Comparison of ENCODE assay signal across 10 cellular contexts in the genomic region with DNA sequence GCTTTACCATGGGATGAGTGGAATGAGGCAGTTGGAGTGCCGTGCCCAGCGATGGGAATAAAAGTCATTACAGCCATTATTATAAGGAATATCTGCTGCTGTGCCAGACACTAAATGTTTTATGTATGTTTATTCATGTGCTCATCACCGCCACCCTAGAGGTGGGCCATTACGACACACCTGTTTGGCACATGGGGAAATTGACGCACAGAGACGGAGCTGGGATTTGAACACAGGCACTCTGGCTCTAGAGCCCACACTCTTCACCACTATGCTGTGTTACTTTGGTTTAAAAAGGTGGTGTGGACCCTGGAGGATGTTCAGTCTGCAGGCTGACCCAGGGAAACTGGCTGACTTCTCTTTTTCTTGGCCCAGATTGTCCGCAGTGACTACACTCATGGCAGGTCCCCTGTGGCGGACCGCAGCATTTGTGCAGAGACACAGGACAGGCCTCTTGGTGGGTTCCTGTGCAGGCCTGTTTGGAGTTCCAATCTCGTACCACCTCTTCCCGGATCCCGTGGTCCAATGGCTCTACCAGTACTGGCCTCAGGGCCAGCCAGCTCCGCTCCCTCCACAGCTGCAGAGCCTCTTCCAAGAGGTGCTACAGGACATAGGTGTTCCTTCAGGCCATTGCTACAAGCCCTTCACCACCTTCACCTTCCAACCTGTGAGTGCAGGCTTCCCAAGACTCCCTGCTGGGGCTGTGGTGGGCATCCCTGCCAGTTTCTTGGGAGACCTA. TPM values are rescaled to one million over a fixed set of nuclear protein-coding genes. Genes with fewer than 3 reads are reported as not detected.
DNase-seq lines count a peak whose midpoint lies in the region; ATAC-seq, FAIRE-seq and TF ChIP-seq lines count a peak whose summit lies in the region.
"Had no signal": no experiment of that assay in that cellular context is flagged by ENCODE, and none has a peak within 500 bp of the region (broad histone marks: within the 10 kb centered on the region; RNA-seq: fewer than 3 reads in every experiment).

No MANE protein-coding gene starts in this region.

- WGBS in HepG2 (ENCODE audit: low lambda C conversion rate): 98% methylated on average over 10 of the region's 13 CpGs
- 100% methylated on average over 4 of the region's 13 CpGs for WGBS in right lobe of liver (ENCODE audit: insufficient coverage, low coverage, low lambda C conversion rate, missing lambda C conversion rate)

- no peak for FAIRE-seq in HepG2 (lab: Jason Lieb, UNC)
- FAIRE-seq: pancreas had no signal

- H3K9me2 ChIP-seq in PC-3 (replicated peaks; ENCODE audit: low read length): no peaks in the 10 kb centered on the region

- no peaks in the 10 kb centered on the region for H3F3A ChIP-seq in PC-3 (ENCODE audit: low read length, unreplicated experiment)

- peak overlapping the region in 2 of 3 experiments; percentile 80 to 92; a peak in 1 of 6 replicates for H3K4me3 ChIP-seq in HepG2 (replicated peaks in 1 of 3; ENCODE audit: insufficient read depth in 1 of 3, low read depth in 2 of 3, low read length in 3 of 3)
- H3K4me3 ChIP-seq in right lobe of liver: no peak overlapping the region
- peak overlapping the region; percentile 78; the same call in 1 of the 2 replicates for H3K4me3 ChIP-seq in PC-3 (ENCODE audit: low read length)
- peak overlapping the region; percentile 89 for H3K4me3 ChIP-seq in iPS-15b (ENCODE audit: low read depth, low read length)

- POLR2A ChIA-PET in HepG2 (lab: Yijun Ruan, JAX): interaction anchor here (1.9 to 3.2 kb wide), 2 partner anchors 11 to 16 kb away, joined by 6 to 35 read pairs; no protein-coding TSS in a partner anchor
- POLR2A ChIA-PET in PC-3 (lab: Charles Lee; ENCODE audit: unreplicated experiment): no interaction called here

- H3K36me3 ChIP-seq in HepG2 (replicated peaks in 1 of 2; ENCODE audit: control insufficient read depth in 1 of 2, insufficient read depth in 2 of 2, low read length in 2 of 2) (peaks cover 9 to 23% of the 10 kb centered on the region in 2 experiments; a peak in 4 of 5 replicates), right lobe of liver (peaks cover 0 to 12% (median 4%) of the 10 kb centered on the region in 4 donors), PC-3 (ENCODE audit: low read depth, low read length) (peaks cover 5% of the 10 kb centered on the region; the same call in 1 of the 2 replicates), iPS-15b (ENCODE audit: control insufficient read depth, insufficient read depth, low read length) (peaks cover 12% of the 10 kb centered on the region)
- H3K36me3 ChIP-seq: pancreas had no signal

- no peak overlapping the region for H3K27ac ChIP-seq in HepG2 (ENCODE audit: extremely low read length, insufficient read depth, low read length)
- no peak overlapping the region for H3K27ac ChIP-seq in right lobe of liver
- no peak overlapping the region for H3K27ac ChIP-seq in PC-3 (ENCODE audit: low read length)
- H3K27ac ChIP-seq: pancreas had no signal

- ATAC-seq in HepG2: no peak
- no peak for ATAC-seq in right lobe of liver
- no peak for ATAC-seq in PC-3
- ATAC-seq in GM18520 (IDR thresholded peaks at IDR 0.05; ENCODE audit: unreplicated experiment): no peak
- ATAC-seq in HG03521 (IDR thresholded peaks at IDR 0.05; ENCODE audit: unreplicated experiment): no peak
- no peak for ATAC-seq in GM19452 (IDR thresholded peaks at IDR 0.05; ENCODE audit: unreplicated experiment)
- ATAC-seq: pancreas had no signal

- no peak for DNase-seq in HepG2 (ENCODE audit: low spot score)
- DNase-seq in right lobe of liver: no peak
- no peak for DNase-seq in PC-3
- DNase-seq in SHP77 treated with DMSO at 0.1 percent for 48 hours (lab: John Stamatoyannopoulos, UW): no peak
- DNase-seq: stimulated activated CD4-positive, alpha-beta T cell treated with anti-CD3 and anti-CD28 coated beads, Interleukin-1b, Interleukin-23, amount 100 ng/mL, for 48 hours had no signal

- intact Hi-C loops in HepG2 (cut with micrococcal nuclease; ENCODE audit: unreplicated experiment) (no loop called here), right lobe of liver (cut with DNase I) (no loop called here), PC-3 (cut with micrococcal nuclease) (no loop called here)

- no peaks in the 10 kb centered on the region for H3K9me3 ChIP-seq in HepG2 (ENCODE audit: low read length)
- H3K9me3 ChIP-seq in right lobe of liver: no peaks in the 10 kb centered on the region
- no peaks in the 10 kb centered on the region for H3K9me3 ChIP-seq in PC-3 (ENCODE audit: low read length)
- no peaks in the 10 kb centered on the region for H3K9me3 ChIP-seq in iPS-15b (ENCODE audit: control insufficient read depth, insufficient read depth, low read length)
- H3K9me3 ChIP-seq: pancreas had no signal

- no peak overlapping the region for H2AFZ ChIP-seq in HepG2 (ENCODE audit: low read length)
- H2AFZ ChIP-seq in PC-3 (ENCODE audit: low read length): no peak overlapping the region

- H3K4me1 ChIP-seq in HepG2 (ENCODE audit: insufficient read depth, low read length) (peaks cover 36% of the 10 kb centered on the region), right lobe of liver (peaks cover 0 to 8% (median 3%) of the 10 kb centered on the region in 4 donors), PC-3 (ENCODE audit: insufficient read depth, low read length) (peaks cover 8% of the 10 kb centered on the region), iPS-15b (ENCODE audit: control insufficient read depth, insufficient read depth, low read length) (peaks cover 2% of the 10 kb centered on the region)

- peak in 1 of 2 experiments; percentile 41; a peak in 1 of 4 replicates for TF ChIP-seq POLR2A in HepG2 (IDR thresholded peaks at IDR 0.05; ENCODE audit: insufficient read depth in 1 of 2, low read depth in 2 of 2, low read length in 2 of 2)
- no peak for TF ChIP-seq POLR2A in right lobe of liver (IDR thresholded peaks at IDR 0.05)

- TF ChIP-seq EP300 in HepG2 (IDR thresholded peaks at IDR 0.05; ENCODE audit: low read depth in 2 of 2, low read length in 2 of 2) (no peak), HepG2 (CRISPR knock-in tag; IDR thresholded peaks at IDR 0.05; ENCODE audit: borderline replicate concordance) (no peak)

- TF ChIP-seq RAD21 in HepG2 (CRISPR knock-in tag; IDR thresholded peaks at IDR 0.05): no peak

- CTCF ChIA-PET in HepG2 (lab: Yijun Ruan, JAX; ENCODE audit: low intra/inter-chr PET ratio, low total read pairs) (no interaction called here), PC-3 (lab: Charles Lee) (no interaction called here)

- in situ Hi-C loops in HepG2 (cut with HindIII; ENCODE audit: extremely low pct_ligation_motif_present, low pct_unique_long_range_greater_than_20kb): no loop called here

- H3K4me2 ChIP-seq in HepG2 (ENCODE audit: low read depth, low read length): peak overlapping the region; percentile 99
- H3K4me2 ChIP-seq in PC-3 (ENCODE audit: low read length): peak overlapping the region; percentile 81

- H3K9ac ChIP-seq in HepG2 (ENCODE audit: insufficient read depth, low read depth, low read length) (0 out of 2 replicates have a peak overlapping the region, but pooled peaks have one; percentile 85), PC-3 (ENCODE audit: low read length) (no peak overlapping the region), iPS-15b (ENCODE audit: low read depth, low read length) (no peak overlapping the region)

- TF ChIP-seq CTCF in HepG2 (CRISPR knock-in tag; IDR thresholded peaks at IDR 0.05): no peak
- TF ChIP-seq CTCF in right lobe of liver (IDR thresholded peaks at IDR 0.05): no peak
- TF ChIP-seq CTCF in PC-3 (conservative IDR thresholded peaks at IDR 0.05; ENCODE audit: low read depth, low read length): no peak

- H3K79me2 ChIP-seq in HepG2 (ENCODE audit: insufficient read depth, low read length) (peaks cover 23% of the 10 kb centered on the region), PC-3 (ENCODE audit: low read length) (peaks cover 26% of the 10 kb centered on the region)

- BruUV-seq in HepG2 (replicated peaks; lab: Mats Ljungman, UMichigan) (no TSS peak), PC-3 (replicated peaks; lab: Mats Ljungman, UMichigan) (no TSS peak)

- H3K27me3 ChIP-seq in HepG2 (ENCODE audit: control insufficient read depth in 1 of 2, insufficient read depth in 2 of 2, low read length in 2 of 2) (peaks cover 0 to under 1% of the 10 kb centered on the region in 2 experiments; a peak in 1 of 5 replicates), right lobe of liver (no peaks in the 10 kb centered on the region), PC-3 (ENCODE audit: low read length) (no peaks in the 10 kb centered on the region), iPS-15b (ENCODE audit: control insufficient read depth, insufficient read depth, low read length) (no peaks in the 10 kb centered on the region)
- H3K27me3 ChIP-seq: pancreas had no signal

- H4K20me1 ChIP-seq in HepG2 (ENCODE audit: insufficient read depth, low read length): peaks cover 18% of the 10 kb centered on the region; the same call in 1 of the 2 replicates
- H4K20me1 ChIP-seq in PC-3 (ENCODE audit: low read length): no peaks in the 10 kb centered on the region; the same call in 1 of the 2 replicates

TF ChIP-seq in HepG2, 621 proteins besides CTCF, POLR2A, EP300 and RAD21 (continues in another document):
- TF ChIP-seq BORCS8-MEF2B (CRISPR knock-in tag; IDR thresholded peaks at IDR 0.05) (0 out of 2 replicates have a peak, but pooled peaks have one; percentile 23), GTF2F1 (IDR thresholded peaks at IDR 0.05; ENCODE audit: low read length) (no peak)

RNA-seq across cellular contexts. Expression of gene TMEM177, which starts 1.6 kb away (rescaled TPM):
- total RNA-seq in HepG2 (2016; rRNA removed; fragmentation: Illumina TruSeq; extraction: Trizol) (44.7 and 47.9 TPM in 2 replicates), right lobe of liver (10 to 100 TPM; 12.9 to 27.0 (median 17.9) TPM), PC-3 (2014; rRNA removed) (21.6 and 23.7 TPM in 2 replicates)
- total RNA-seq in HepG2 (2016; cell fraction: cytosol; rRNA removed; fragmentation: Illumina TruSeq; extraction: Trizol; ENCODE audit: low read depth): 15.4 and 16.3 TPM in 2 replicates
- total RNA-seq in HepG2 (2016; cell fraction: insoluble cytoplasmic fraction; rRNA removed; fragmentation: Illumina TruSeq; extraction: Trizol): 47.5 and 49.2 TPM in 2 replicates
- 27.3 and 32.1 TPM in 2 replicates for total RNA-seq in HepG2 (2016; cell fraction: membrane; rRNA removed; fragmentation: Illumina TruSeq; extraction: Trizol)
- total RNA-seq in HepG2 (2016; cell fraction: nucleus; rRNA removed; fragmentation: Illumina TruSeq; extraction: Trizol): 26.1 and 27.7 TPM in 2 replicates
- 34.7 and 46.6 TPM in 2 replicates for polyA plus RNA-seq in HepG2 (2011; rRNA removed)
- 34.2 and 43.3 TPM in 2 replicates for polyA plus RNA-seq in HepG2 (2011; cell fraction: cytosol; rRNA removed)
- 46.4 and 51.6 TPM in 2 replicates for polyA plus RNA-seq in HepG2 (2011; cell fraction: nucleus; rRNA removed)
- 20.5 and 32.1 TPM in 2 replicates for polyA plus RNA-seq in HepG2 (2012)
- polyA plus RNA-seq in HepG2 (2016; cell fraction: cytosol; fragmentation: Illumina TruSeq; extraction: Trizol; ENCODE audit: low read depth): 12.8 and 13.4 TPM in 2 replicates
- polyA plus RNA-seq in HepG2 (2016; cell fraction: insoluble cytoplasmic fraction; fragmentation: Illumina TruSeq; extraction: Trizol; ENCODE audit: low read depth): 62.8 and 62.9 TPM in 2 replicates
- 19.9 and 21.6 TPM in 2 replicates for polyA plus RNA-seq in HepG2 (2016; cell fraction: membrane; fragmentation: Illumina TruSeq; extraction: Trizol; ENCODE audit: low read depth)
- polyA plus RNA-seq in HepG2 (2016; cell fraction: nucleus; fragmentation: Illumina TruSeq; extraction: Trizol; ENCODE audit: insufficient read depth, low read depth): 41.1 and 43.7 TPM in 2 replicates
- 22.7 and 58.5 TPM in 2 replicates for polyA minus RNA-seq in HepG2 (2011; rRNA and poly(A)+ RNA removed; ENCODE audit: low replicate concordance)
- 13.8 and 15.2 TPM in 2 replicates for polyA minus RNA-seq in HepG2 (2011; cell fraction: cytosol; rRNA and poly(A)+ RNA removed)
- 49.2 and 53.5 TPM in 2 replicates for polyA minus RNA-seq in HepG2 (2011; cell fraction: nucleus; rRNA and poly(A)+ RNA removed)

Comparison
In these comparisons a context has a peak if more than half of its experiments do, and no peak if none do; other contexts are left out.
1. H3K4me3 ChIP-seq: peak in HepG2 (2 of 3), PC-3 (single experiment) and iPS-15b (single experiment); none in right lobe of liver (0 of 3).